Comparison of ENCODE assay signal across 1 cellular context in the genomic region with DNA sequence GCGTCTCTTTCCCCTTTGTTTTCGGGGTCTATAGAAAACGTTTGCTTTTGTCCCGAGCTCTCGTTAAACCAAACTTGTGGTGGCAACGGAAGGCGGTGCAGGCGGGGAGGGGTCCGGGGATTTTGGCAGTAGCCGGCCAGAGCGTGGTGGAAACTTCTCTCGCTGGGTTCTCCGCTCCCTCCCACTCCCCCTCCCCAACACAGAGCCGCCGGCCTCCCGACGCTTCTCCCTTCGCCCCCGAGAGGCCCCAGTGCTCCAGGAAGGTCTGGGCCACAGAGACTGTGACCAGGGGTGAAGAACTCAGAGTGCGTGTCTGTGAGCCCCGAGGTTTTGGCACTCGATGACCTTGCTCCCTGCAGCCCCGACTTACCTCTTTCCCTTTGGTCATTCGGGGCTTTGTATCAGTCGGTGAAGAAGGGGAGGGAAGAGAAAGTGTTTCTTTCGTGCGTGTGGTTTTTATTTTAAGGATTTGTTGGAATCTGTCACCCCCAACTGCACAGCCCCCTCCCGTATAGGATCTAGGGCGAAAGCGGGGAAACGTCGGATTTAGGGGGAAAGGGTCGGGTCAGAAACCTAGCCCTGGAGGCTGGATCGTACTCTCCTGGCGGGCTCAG.
TF ChIP-seq lines count a peak whose summit lies in the region.

No MANE protein-coding gene starts in this region.

TF ChIP-seq in HEK293, 187 proteins besides CTCF, POLR2A, EP300 and RAD21 (continued from another document):
- TF ChIP-seq, protein P1, sequence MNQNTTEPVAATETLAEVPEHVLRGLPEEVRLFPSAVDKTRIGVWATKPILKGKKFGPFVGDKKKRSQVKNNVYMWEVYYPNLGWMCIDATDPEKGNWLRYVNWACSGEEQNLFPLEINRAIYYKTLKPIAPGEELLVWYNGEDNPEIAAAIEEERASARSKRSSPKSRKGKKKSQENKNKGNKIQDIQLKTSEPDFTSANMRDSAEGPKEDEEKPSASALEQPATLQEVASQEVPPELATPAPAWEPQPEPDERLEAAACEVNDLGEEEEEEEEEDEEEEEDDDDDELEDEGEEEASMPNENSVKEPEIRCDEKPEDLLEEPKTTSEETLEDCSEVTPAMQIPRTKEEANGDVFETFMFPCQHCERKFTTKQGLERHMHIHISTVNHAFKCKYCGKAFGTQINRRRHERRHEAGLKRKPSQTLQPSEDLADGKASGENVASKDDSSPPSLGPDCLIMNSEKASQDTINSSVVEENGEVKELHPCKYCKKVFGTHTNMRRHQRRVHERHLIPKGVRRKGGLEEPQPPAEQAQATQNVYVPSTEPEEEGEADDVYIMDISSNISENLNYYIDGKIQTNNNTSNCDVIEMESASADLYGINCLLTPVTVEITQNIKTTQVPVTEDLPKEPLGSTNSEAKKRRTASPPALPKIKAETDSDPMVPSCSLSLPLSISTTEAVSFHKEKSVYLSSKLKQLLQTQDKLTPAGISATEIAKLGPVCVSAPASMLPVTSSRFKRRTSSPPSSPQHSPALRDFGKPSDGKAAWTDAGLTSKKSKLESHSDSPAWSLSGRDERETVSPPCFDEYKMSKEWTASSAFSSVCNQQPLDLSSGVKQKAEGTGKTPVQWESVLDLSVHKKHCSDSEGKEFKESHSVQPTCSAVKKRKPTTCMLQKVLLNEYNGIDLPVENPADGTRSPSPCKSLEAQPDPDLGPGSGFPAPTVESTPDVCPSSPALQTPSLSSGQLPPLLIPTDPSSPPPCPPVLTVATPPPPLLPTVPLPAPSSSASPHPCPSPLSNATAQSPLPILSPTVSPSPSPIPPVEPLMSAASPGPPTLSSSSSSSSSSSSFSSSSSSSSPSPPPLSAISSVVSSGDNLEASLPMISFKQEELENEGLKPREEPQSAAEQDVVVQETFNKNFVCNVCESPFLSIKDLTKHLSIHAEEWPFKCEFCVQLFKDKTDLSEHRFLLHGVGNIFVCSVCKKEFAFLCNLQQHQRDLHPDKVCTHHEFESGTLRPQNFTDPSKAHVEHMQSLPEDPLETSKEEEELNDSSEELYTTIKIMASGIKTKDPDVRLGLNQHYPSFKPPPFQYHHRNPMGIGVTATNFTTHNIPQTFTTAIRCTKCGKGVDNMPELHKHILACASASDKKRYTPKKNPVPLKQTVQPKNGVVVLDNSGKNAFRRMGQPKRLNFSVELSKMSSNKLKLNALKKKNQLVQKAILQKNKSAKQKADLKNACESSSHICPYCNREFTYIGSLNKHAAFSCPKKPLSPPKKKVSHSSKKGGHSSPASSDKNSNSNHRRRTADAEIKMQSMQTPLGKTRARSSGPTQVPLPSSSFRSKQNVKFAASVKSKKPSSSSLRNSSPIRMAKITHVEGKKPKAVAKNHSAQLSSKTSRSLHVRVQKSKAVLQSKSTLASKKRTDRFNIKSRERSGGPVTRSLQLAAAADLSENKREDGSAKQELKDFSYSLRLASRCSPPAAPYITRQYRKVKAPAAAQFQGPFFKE (tag by site-specific recombination; IDR thresholded peaks at IDR 0.05; ENCODE audit: borderline replicate concordance), result no peak
